Comparison of ENCODE assay signal across 8 cellular contexts in the genomic region with DNA sequence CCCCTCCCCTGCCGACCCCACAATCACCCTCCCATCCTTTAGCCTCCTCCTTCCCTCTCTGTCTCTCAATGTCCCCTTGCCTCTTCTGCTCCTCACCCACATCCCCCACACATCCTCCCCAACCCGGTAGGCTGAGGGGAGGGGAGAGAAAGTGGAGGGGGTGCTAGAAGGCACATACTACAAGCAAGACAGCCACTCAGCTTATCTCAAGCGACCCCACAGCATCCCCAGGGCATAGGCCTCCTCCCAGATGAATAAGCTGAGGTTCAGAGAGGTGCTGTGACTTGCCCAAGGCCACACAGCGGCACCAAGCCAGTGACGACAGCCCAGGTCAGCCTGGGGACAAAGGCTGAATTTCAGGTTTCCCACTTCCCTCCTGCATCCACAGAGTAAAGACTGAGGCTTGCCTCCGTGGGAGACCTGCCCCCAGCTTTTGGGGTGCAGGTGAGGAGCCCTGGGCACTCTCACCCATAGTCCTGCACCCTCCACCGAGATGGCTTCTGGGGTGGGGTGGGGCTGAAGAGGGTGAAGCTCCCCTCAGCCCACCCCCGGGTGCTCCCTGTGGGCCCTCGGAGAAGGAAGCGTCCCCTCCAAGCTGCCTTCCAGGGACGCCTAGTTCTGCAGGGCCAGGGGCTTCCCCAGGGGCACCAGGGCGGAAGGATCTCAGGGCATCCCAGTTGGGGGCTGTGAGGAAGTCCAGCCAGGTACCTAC. TPM values are rescaled to one million over a fixed set of nuclear protein-coding genes. Genes with fewer than 3 reads are reported as not detected.
DNase-seq lines count a peak whose midpoint lies in the region; ATAC-seq and TF ChIP-seq lines count a peak whose summit lies in the region.

No MANE protein-coding gene starts in this region.

- peaks cover 14% of the 10 kb centered on the region for H3K36me3 Mint-ChIP-seq in activated naive CD4-positive, alpha-beta T cell treated with anti-CD3 and anti-CD28 coated beads, Interleukin-2, amount 50 U/mL, for 24 hours

- no peak for TF ChIP-seq POLR2A in Peyer's patch (IDR thresholded peaks at IDR 0.05)

- no peak for TF ChIP-seq CTCF in Peyer's patch (IDR thresholded peaks at IDR 0.05)
- no peak for TF ChIP-seq CTCF in fibroblast of villous mesenchyme (IDR thresholded peaks at IDR 0.05; ENCODE audit: insufficient read depth, low read depth, low read length)
- no peak for TF ChIP-seq CTCF in thoracic aorta (IDR thresholded peaks at IDR 0.05)
- no peak for TF ChIP-seq CTCF in GM20000 (IDR thresholded peaks at IDR 0.05; ENCODE audit: extremely low read depth, missing control alignments)

- no peak for DNase-seq in activated naive CD4-positive, alpha-beta T cell treated with anti-CD3 and anti-CD28 coated beads, Interleukin-2, amount 50 U/mL, for 16 hours
- DNase-seq in Peyer's patch (peak; percentile 46 to 58 (median 47)), fibroblast of villous mesenchyme (ENCODE audit: low read depth) (no peak), thoracic aorta (ENCODE audit: low spot score) (no peak), GM20000 (ENCODE audit: low spot score) (no peak), mesenteric fat pad (ENCODE audit: low spot score) (no peak)

- peaks cover 43% of the 10 kb centered on the region for H3K4me1 Mint-ChIP-seq in activated naive CD4-positive, alpha-beta T cell treated with anti-CD3 and anti-CD28 coated beads, Interleukin-2, amount 50 U/mL, for 24 hours

- H3K9me3 ChIP-seq in Peyer's patch (no peaks in the 10 kb centered on the region), thoracic aorta (no peaks in the 10 kb centered on the region)

- H3K9me3 Mint-ChIP-seq in activated naive CD4-positive, alpha-beta T cell treated with anti-CD3 and anti-CD28 coated beads, Interleukin-2, amount 50 U/mL, for 24 hours = no peaks in the 10 kb centered on the region

- H3K4me3 ChIP-seq in Peyer's patch (peak overlapping the region; percentile 56 to 70 (median 60)), fibroblast of villous mesenchyme (ENCODE audit: low read depth, low read length) (peak overlapping the region; percentile 55), thoracic aorta (peak overlapping the region; percentile 65)

- H3K27ac Mint-ChIP-seq in activated naive CD4-positive, alpha-beta T cell treated with anti-CD3 and anti-CD28 coated beads, Interleukin-2, amount 50 U/mL, for 24 hours = peak overlapping the region; percentile 93

- H3K27me3 Mint-ChIP-seq in activated naive CD4-positive, alpha-beta T cell treated with anti-CD3 and anti-CD28 coated beads, Interleukin-2, amount 50 U/mL, for 24 hours = no peaks in the 10 kb centered on the region

- H3K36me3 ChIP-seq in Peyer's patch (no peaks in the 10 kb centered on the region), thoracic aorta (no peaks in the 10 kb centered on the region)

- H3K4me3 Mint-ChIP-seq in activated naive CD4-positive, alpha-beta T cell treated with anti-CD3 and anti-CD28 coated beads, Interleukin-2, amount 50 U/mL, for 24 hours = peak overlapping the region; percentile 86

- peaks cover 0 to 41% (median 15%) of the 10 kb centered on the region in 4 donors for H3K4me1 ChIP-seq in Peyer's patch
- H3K4me1 ChIP-seq in thoracic aorta (ENCODE audit: control insufficient read depth in 1 of 2, low read depth in 2 of 2) = no peaks in the 10 kb centered on the region

- peak overlapping the region; percentile 72 to 91 (median 78) for H3K27ac ChIP-seq in Peyer's patch
- H3K27ac ChIP-seq in thoracic aorta = no peak overlapping the region

- H3K27me3 ChIP-seq in Peyer's patch = peaks cover 0 to 5% of the 10 kb centered on the region in 2 donors
- no peaks in the 10 kb centered on the region for H3K27me3 ChIP-seq in thoracic aorta (replicated peaks; ENCODE audit: insufficient read depth)

- ATAC-seq in thoracic aorta (ENCODE audit: insufficient number of reproducible peaks, low FRiP score, low read depth) (no peak), HG03432 (IDR thresholded peaks at IDR 0.05; ENCODE audit: unreplicated experiment) (no peak)

RNA-seq across cellular contexts. Expression of gene RAC2, which starts 0.5 kb away (rescaled TPM):
- total RNA-seq in Peyer's patch = 100 to 1,000 TPM in 1 of 4 donors, 10 to 100 TPM in 3; 10.0 to 124 (median 20.6) TPM
- total RNA-seq in fibroblast of villous mesenchyme = 8.1 and 11.2 TPM in 2 replicates
- total RNA-seq in thoracic aorta = 10 to 100 TPM; 10.7 to 16.2 TPM
- 26.1 TPM for total RNA-seq in mesenteric fat pad

RNA-seq across cellular contexts. Expression of gene SSTR3, which starts 31.3 kb away (rescaled TPM):
- total RNA-seq in Peyer's patch (not detected), fibroblast of villous mesenchyme (not detected in 2 replicates), thoracic aorta (not detected), mesenteric fat pad (not detected)

RNA-seq across cellular contexts. Expression of gene CYTH4, which starts 38.8 kb away (rescaled TPM):
- total RNA-seq in Peyer's patch (10 to 100 TPM; 13.5 to 75.9 (median 22.5) TPM), fibroblast of villous mesenchyme (under 0.01 TPM in 2 replicates), thoracic aorta (10 to 100 TPM; 50.8 to 78.0 TPM), mesenteric fat pad (44.7 TPM)

RNA-seq across cellular contexts. Expression of gene C1QTNF6, which starts 55.5 kb away (rescaled TPM):
- total RNA-seq in Peyer's patch (1 to 10 TPM; 3.9 to 9.4 (median 5.9) TPM), fibroblast of villous mesenchyme (9.5 and 10.6 TPM in 2 replicates), thoracic aorta (1 to 10 TPM; 1.9 to 2.1 TPM), mesenteric fat pad (1.3 TPM)

Comparison
In these comparisons a context has a peak if more than half of its experiments do, and no peak if none do; other contexts are left out.
1. DNase-seq: peak in Peyer's patch (3 of 3); none in activated naive CD4-positive, alpha-beta T cell treated with anti-CD3 and anti-CD28 coated beads, Interleukin-2, amount 50 U/mL, for 16 hours (single experiment), fibroblast of villous mesenchyme (single experiment), thoracic aorta (single experiment), GM20000 (single experiment) and mesenteric fat pad (single experiment).
2. H3K27ac ChIP-seq: peak in Peyer's patch (4 of 4); none in thoracic aorta (0 of 2).
3. RNA of gene CYTH4, which starts 38.8 kb away (total RNA-seq): 50.8 to 78.0 TPM in thoracic aorta, 44.7 TPM in mesenteric fat pad (single experiment) and 13.5 to 75.9 TPM in Peyer's patch; under 0.01 TPM in fibroblast of villous mesenchyme; every median in the first group is over 10 times any median in the second.
4. Peak in every context shown above with its lines, with median percentiles within 50 percentile points of each other: H3K4me3 ChIP-seq.